9 cellular contexts compared by ENCODE assay signal in the genomic region with DNA sequence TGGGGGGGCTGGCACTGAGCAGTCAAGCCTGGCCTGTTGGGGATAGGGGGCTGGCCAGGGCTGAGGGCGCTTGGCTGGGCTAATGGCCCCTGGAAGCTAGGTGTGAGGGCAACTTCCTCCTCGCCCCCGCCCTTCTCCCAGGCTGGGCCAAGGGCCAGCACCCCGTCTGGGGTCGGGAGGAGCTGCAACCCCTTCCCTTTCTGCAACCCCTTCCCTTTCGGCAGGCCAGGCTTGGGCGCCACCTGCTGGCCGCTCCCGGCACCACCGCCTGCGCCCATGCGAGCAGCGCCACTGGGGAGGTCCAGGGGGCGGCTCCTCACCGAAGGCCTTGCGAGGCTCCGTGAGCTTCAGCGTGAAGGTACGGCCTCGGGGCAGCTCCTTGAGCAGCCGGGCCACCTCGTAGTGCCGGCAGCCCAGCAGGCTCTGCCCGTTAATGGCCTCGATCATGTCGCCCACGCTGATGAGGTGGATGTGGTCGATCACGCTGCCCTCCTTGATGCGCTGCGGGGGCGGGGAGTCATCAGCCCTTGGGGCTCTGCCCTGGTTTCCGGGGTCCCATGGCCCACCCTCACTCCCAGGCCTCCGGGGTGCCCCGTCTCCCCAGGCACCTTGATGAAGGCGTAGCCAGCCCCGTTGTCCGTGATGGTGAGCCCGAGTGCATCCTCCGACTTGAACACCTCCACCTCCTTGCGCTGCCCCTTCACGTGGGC. TPM values are rescaled to one million over a fixed set of nuclear protein-coding genes. Genes with fewer than 3 reads are reported as not detected.
A peak's percentile ranks its signal among the peaks of the same experiment; 100 is the strongest.
DNase-seq lines count a peak whose midpoint lies in the region; ATAC-seq and TF ChIP-seq lines count a peak whose summit lies in the region.
"Had no signal": no experiment of that assay in that cellular context is flagged by ENCODE, and none has a peak within 500 bp of the region (broad histone marks: within the 10 kb centered on the region; RNA-seq: fewer than 3 reads in every experiment).

No MANE protein-coding gene starts in this region.

- no peak overlapping the region for H3K27ac ChIP-seq in gastrocnemius medialis

- no peaks in the 10 kb centered on the region for H3K27me3 Mint-ChIP-seq in activated T-helper 2 cell treated with anti-CD3 and anti-CD28 coated beads, Interferon-gamma antibody, Interleukin-2, Interleukin-4, amounts not matched to agents 10 μg/mL and 5 μg/mL and 100 μg/mL, durations not matched to agents 14 hours and 24 hours and 36 hours (ENCODE audit: low read depth)

- peaks cover 9% of the 10 kb centered on the region for H3K4me1 Mint-ChIP-seq in activated T-helper 2 cell treated with anti-CD3 and anti-CD28 coated beads, Interferon-gamma antibody, Interleukin-2, Interleukin-4, amounts not matched to agents 10 μg/mL and 5 μg/mL and 100 μg/mL, durations not matched to agents 14 hours and 24 hours and 36 hours (ENCODE audit: low read depth)

- peaks cover 7 to 16% (median 15%) of the 10 kb centered on the region in 3 donors for H3K27me3 ChIP-seq in gastrocnemius medialis

- peaks cover 0 to 29% of the 10 kb centered on the region in 2 donors for H3K36me3 ChIP-seq in gastrocnemius medialis

- in situ Hi-C loops in gastrocnemius medialis (cut with MboI; ENCODE audit: low sequenced_read_pairs in 4 of 4) = no loop called here

- no peak overlapping the region for H3K4me3 Mint-ChIP-seq in activated T-helper 2 cell treated with anti-CD3 and anti-CD28 coated beads, Interferon-gamma antibody, Interleukin-2, Interleukin-4, amounts not matched to agents 10 μg/mL and 5 μg/mL and 100 μg/mL, durations not matched to agents 14 hours and 24 hours and 36 hours (ENCODE audit: low read depth)
- H3K4me3 Mint-ChIP-seq: activated naive CD4-positive, alpha-beta T cell treated with anti-CD3 and anti-CD28 coated beads, Interleukin-2, amount 50 U/mL, for 24 hours had no signal

- no peak overlapping the region for H3K4me3 ChIP-seq in gastrocnemius medialis

- H3K9me3 Mint-ChIP-seq in activated T-helper 2 cell treated with anti-CD3 and anti-CD28 coated beads, Interferon-gamma antibody, Interleukin-2, Interleukin-4, amounts not matched to agents 10 μg/mL and 5 μg/mL and 100 μg/mL, durations not matched to agents 14 hours and 24 hours and 36 hours = no peaks in the 10 kb centered on the region
- H3K9me3 Mint-ChIP-seq: activated naive CD4-positive, alpha-beta T cell treated with anti-CD3 and anti-CD28 coated beads, Interleukin-2, amount 50 U/mL, for 24 hours had no signal

- TF ChIP-seq CTCF in GM12873 (IDR thresholded peaks at IDR 0.05; ENCODE audit: insufficient read depth, low read depth, low read length, missing control alignments) (peak; percentile 95), gastrocnemius medialis (IDR thresholded peaks at IDR 0.05 in 4 of 5, conservative IDR thresholded peaks at IDR 0.05 in 1 of 5) (peak in 4 of 5 experiments; percentile 51 to 76 (median 66))

- no peak overlapping the region for H3K27ac Mint-ChIP-seq in activated T-helper 2 cell treated with anti-CD3 and anti-CD28 coated beads, Interferon-gamma antibody, Interleukin-2, Interleukin-4, amounts not matched to agents 10 μg/mL and 5 μg/mL and 100 μg/mL, durations not matched to agents 14 hours and 24 hours and 36 hours
- H3K27ac Mint-ChIP-seq: activated naive CD4-positive, alpha-beta T cell treated with anti-CD3 and anti-CD28 coated beads, Interleukin-2, amount 50 U/mL, for 24 hours had no signal

- no peaks in the 10 kb centered on the region for H3K9me3 ChIP-seq in gastrocnemius medialis

- H3K4me1 ChIP-seq in gastrocnemius medialis = peaks cover 0 to 7% of the 10 kb centered on the region in 2 donors

- peak; percentile 87 for DNase-seq in OCI-M1 (lab: John Stamatoyannopoulos, UW)
- peak; percentile 66 for DNase-seq in activated T-helper 2 cell treated with anti-CD3 and anti-CD28 coated beads, Interferon-gamma antibody, Interleukin-2, Interleukin-4, amounts not matched to agents 10 μg/mL and 5 μg/mL and 100 μg/mL, durations not matched to agents 14 hours and 24 hours and 36 hours (ENCODE audit: low spot score)
- DNase-seq in Right ventricle myocardium inferior (ENCODE audit: missing footprints) = peak; percentile 76
- no peak for DNase-seq in gastrocnemius medialis
- DNase-seq in SHP77 treated with DMSO at 0.1 percent for 48 hours (lab: John Stamatoyannopoulos, UW) = no peak

- no peak for ATAC-seq in Right ventricle myocardium inferior
- no peak for ATAC-seq in gastrocnemius medialis
- ATAC-seq in GM18511 (IDR thresholded peaks at IDR 0.05; ENCODE audit: unreplicated experiment) = no peak
- no peak for ATAC-seq in GM18868 (IDR thresholded peaks at IDR 0.05; ENCODE audit: unreplicated experiment)

- intact Hi-C loops in activated T-helper 2 cell treated with anti-CD3 and anti-CD28 coated beads, Interferon-gamma antibody, Interleukin-2, Interleukin-4, amounts not matched to agents 10 μg/mL and 5 μg/mL and 100 μg/mL, durations not matched to agents 14 hours and 24 hours and 36 hours (cut with micrococcal nuclease) = loop anchor here (10.0 kb wide), 1 partner anchor 275 kb away; a partner anchor contains a TSS
- intact Hi-C loops in Right ventricle myocardium inferior (cut with DNase I) (loop anchor here (10.0 kb wide), 1 partner anchor 335 kb away; no protein-coding TSS in a partner anchor), gastrocnemius medialis (cut with DNase I; ENCODE audit: low total_unique reads) (no loop called here)

- TF ChIP-seq POLR2A in gastrocnemius medialis (IDR thresholded peaks at IDR 0.05) = no peak

- H3K36me3 Mint-ChIP-seq in activated T-helper 2 cell treated with anti-CD3 and anti-CD28 coated beads, Interferon-gamma antibody, Interleukin-2, Interleukin-4, amounts not matched to agents 10 μg/mL and 5 μg/mL and 100 μg/mL, durations not matched to agents 14 hours and 24 hours and 36 hours (ENCODE audit: low read depth) = peaks cover 2% of the 10 kb centered on the region
- H3K36me3 Mint-ChIP-seq: activated naive CD4-positive, alpha-beta T cell treated with anti-CD3 and anti-CD28 coated beads, Interleukin-2, amount 50 U/mL, for 24 hours had no signal

RNA-seq across cellular contexts. Expression of a gene that starts 5.0 kb away (rescaled TPM):
- total RNA-seq in activated T-helper 2 cell treated with anti-CD3 and anti-CD28 coated beads, Interferon-gamma antibody, Interleukin-2, Interleukin-4, amounts not matched to agents 10 μg/mL and 5 μg/mL and 100 μg/mL, durations not matched to agents 14 hours and 24 hours and 36 hours = 1.1 and 1.6 TPM in 2 replicates
- total RNA-seq in Right ventricle myocardium inferior (not detected), gastrocnemius medialis (under 1 TPM in 1 of 4 donors, not detected in 3; 0.29 TPM)

RNA-seq across cellular contexts. Expression of a gene that starts 15.8 kb away (rescaled TPM):
- 39.2 and 40.1 TPM in 2 replicates for total RNA-seq in activated T-helper 2 cell treated with anti-CD3 and anti-CD28 coated beads, Interferon-gamma antibody, Interleukin-2, Interleukin-4, amounts not matched to agents 10 μg/mL and 5 μg/mL and 100 μg/mL, durations not matched to agents 14 hours and 24 hours and 36 hours
- 50.0 TPM for total RNA-seq in Right ventricle myocardium inferior
- 10 to 100 TPM; 18.4 to 70.3 (median 54.7) TPM for total RNA-seq in gastrocnemius medialis

RNA-seq across cellular contexts. Expression of a gene that starts 38.1 kb away (rescaled TPM):
- 113 TPM in 2 replicates for total RNA-seq in activated T-helper 2 cell treated with anti-CD3 and anti-CD28 coated beads, Interferon-gamma antibody, Interleukin-2, Interleukin-4, amounts not matched to agents 10 μg/mL and 5 μg/mL and 100 μg/mL, durations not matched to agents 14 hours and 24 hours and 36 hours
- 46.9 TPM for total RNA-seq in Right ventricle myocardium inferior
- total RNA-seq in gastrocnemius medialis = 10 to 100 TPM; 12.3 to 27.3 (median 16.6) TPM

RNA-seq across cellular contexts. Expression of a gene that starts 47.0 kb away (rescaled TPM):
- total RNA-seq in activated T-helper 2 cell treated with anti-CD3 and anti-CD28 coated beads, Interferon-gamma antibody, Interleukin-2, Interleukin-4, amounts not matched to agents 10 μg/mL and 5 μg/mL and 100 μg/mL, durations not matched to agents 14 hours and 24 hours and 36 hours = 171 and 172 TPM in 2 replicates
- total RNA-seq in Right ventricle myocardium inferior (149 TPM), gastrocnemius medialis (100 to 1,000 TPM in 1 of 4 donors, 10 to 100 TPM in 3; 52.1 to 130 (median 81.3) TPM)

RNA-seq across cellular contexts. Expression of a gene that starts 49.3 kb away (rescaled TPM):
- total RNA-seq in activated T-helper 2 cell treated with anti-CD3 and anti-CD28 coated beads, Interferon-gamma antibody, Interleukin-2, Interleukin-4, amounts not matched to agents 10 μg/mL and 5 μg/mL and 100 μg/mL, durations not matched to agents 14 hours and 24 hours and 36 hours = 128 and 134 TPM in 2 replicates
- total RNA-seq in Right ventricle myocardium inferior (77.4 TPM), gastrocnemius medialis (100 to 1,000 TPM in 2 of 4 donors, 10 to 100 TPM in 2; 56.2 to 155 (median 113) TPM)

Comparison
In these comparisons a context has a peak if more than half of its experiments do, and no peak if none do; other contexts are left out.
1. DNase-seq: peak in OCI-M1 (single experiment), activated T-helper 2 cell treated with anti-CD3 and anti-CD28 coated beads, Interferon-gamma antibody, Interleukin-2, Interleukin-4, amounts not matched to agents 10 μg/mL and 5 μg/mL and 100 μg/mL, durations not matched to agents 14 hours and 24 hours and 36 hours (single experiment) and Right ventricle myocardium inferior (single experiment); none in gastrocnemius medialis (0 of 2) and SHP77 treated with DMSO at 0.1 percent for 48 hours (single experiment).